In the genomic region with DNA sequence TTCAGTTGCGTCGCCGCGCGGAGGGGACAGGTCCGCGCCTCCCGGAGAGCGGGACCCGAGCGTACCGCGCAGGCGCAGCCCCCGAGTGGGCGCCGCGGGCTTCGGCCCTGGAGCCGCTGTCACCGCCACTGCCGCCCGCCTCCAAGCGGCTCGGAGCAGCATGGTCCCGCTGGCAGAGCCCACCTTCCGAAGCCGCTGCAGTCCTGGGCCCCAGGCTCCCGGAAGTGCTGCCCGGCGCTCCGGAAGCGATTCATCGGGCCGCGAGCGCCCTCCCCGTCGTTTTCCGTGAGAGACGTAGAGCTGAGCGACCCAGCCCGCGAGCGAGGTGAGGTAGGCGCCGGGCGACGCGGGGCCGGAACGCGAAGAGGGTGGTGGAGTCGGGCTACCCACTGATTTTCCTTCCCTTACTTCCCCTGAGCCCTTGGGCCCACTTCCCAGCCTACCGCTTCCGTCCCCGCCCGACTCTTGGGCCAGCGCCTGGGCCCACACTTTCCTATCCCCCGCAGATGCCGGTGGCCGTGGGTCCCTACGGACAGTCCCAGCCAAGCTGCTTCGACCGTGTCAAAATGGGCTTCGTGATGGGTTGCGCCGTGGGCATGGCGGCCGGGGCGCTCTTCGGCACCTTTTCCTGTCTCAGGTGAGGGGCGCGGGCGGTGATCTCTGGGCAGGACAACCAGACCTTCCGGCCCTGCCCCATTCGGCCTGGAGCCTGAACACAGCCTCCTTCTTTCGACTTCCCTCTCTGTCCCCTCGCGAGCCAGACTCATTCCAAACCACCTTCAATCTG, we compare ENCODE assay signal across 8 cellular contexts. TPM values are rescaled to one million over a fixed set of nuclear protein-coding genes. Genes with fewer than 3 reads are reported as not detected.
A peak's percentile ranks its signal among the peaks of the same experiment; 100 is the strongest.
DNase-seq lines count a peak whose midpoint lies in the region; ATAC-seq and TF ChIP-seq lines count a peak whose summit lies in the region.

A gene (minus strand): TSS at position 226 of the 787 bp plus-strand sequence. CDS start 64 bp downstream, at position 162.
A gene (plus strand): TSS at position 279 of the 787 bp plus-strand sequence. CDS start 228 bp downstream, at position 507.

- H3K4me3 Mint-ChIP-seq in T-helper 17 cell = peak within 1 kb of the TSS; percentile 99

- peaks cover 35% of the 10 kb centered on the region for H3K4me1 Mint-ChIP-seq in T-helper 17 cell

- DNase-seq in NCI-H1436 treated with DMSO at 0.1 percent for 48 hours (lab: John Stamatoyannopoulos, UW) = peak; percentile 25
- DNase-seq in T-helper 17 cell = peak; percentile 78 to 83 (median 82)
- DNase-seq in amygdala (lab: John Stamatoyannopoulos, UW) = peak; percentile 18 to 90 (median 73)
- DNase-seq in left ventricle myocardium superior = peak; percentile 93
- DNase-seq in psoas muscle = peak; percentile 89 to 94

- H3K27ac ChIP-seq in psoas muscle (peak within 1 kb of the TSS; percentile 95), urinary bladder (ENCODE audit: low read depth) (peak within 1 kb of the TSS; percentile 84)

- H3K36me3 Mint-ChIP-seq in T-helper 17 cell (ENCODE audit: low read depth) = peaks cover 10% of the 10 kb centered on the region

- H3K36me3 ChIP-seq in psoas muscle (ENCODE audit: insufficient read depth in 1 of 2, low read depth in 1 of 2) = peaks cover 6 to 65% of the 10 kb centered on the region in 2 donors
- H3K36me3 ChIP-seq in urinary bladder (ENCODE audit: insufficient read depth) = no peaks in the 10 kb centered on the region

- TF ChIP-seq CTCF in GM12872 (IDR thresholded peaks at IDR 0.05; ENCODE audit: insufficient read depth, low read depth, low read length) (peak; percentile 22; the same call in 1 of the 3 replicates), psoas muscle (IDR thresholded peaks at IDR 0.05) (peak; percentile 16)

- intact Hi-C loops in left ventricle myocardium superior (cut with micrococcal nuclease) = no loop called here
- intact Hi-C loops in psoas muscle (cut with DNase I) = loop anchor here in 1 of 2 donors (10.0 kb wide), 1 partner anchor 95 kb away; no protein-coding TSS in a partner anchor

- H3K4me1 ChIP-seq in psoas muscle = peaks cover 35% of the 10 kb centered on the region
- H3K4me1 ChIP-seq in urinary bladder (ENCODE audit: insufficient read depth) = no peaks in the 10 kb centered on the region

- peak within 1 kb of the TSS; percentile 94 for H3K4me3 ChIP-seq in psoas muscle
- peak within 1 kb of the TSS; percentile 85 for H3K4me3 ChIP-seq in urinary bladder (ENCODE audit: low read depth, low read length)

- 0% methylated on average over 69 to 80 of the region's 80 CpGs for WGBS in psoas muscle, 3 donors
- WGBS in urinary bladder = under 1% methylated on average over 80 of the region's 80 CpGs

- no peaks in the 10 kb centered on the region for H3K27me3 Mint-ChIP-seq in T-helper 17 cell

- ATAC-seq in HG02763 (IDR thresholded peaks at IDR 0.05; ENCODE audit: unreplicated experiment) (peak; percentile 65), T-helper 17 cell (peak; percentile 88), left ventricle myocardium superior (peak; percentile 94), psoas muscle (peak; percentile 88 to 91 (median 90))

- no peaks in the 10 kb centered on the region for H3K27me3 ChIP-seq in psoas muscle (ENCODE audit: insufficient read depth in 3 of 3, low read length in 2 of 3)

- H3K9me3 ChIP-seq in T-helper 17 cell (ENCODE audit: control insufficient read depth, low read length, poor library complexity, severe bottlenecking) (no peaks in the 10 kb centered on the region), psoas muscle (no peaks in the 10 kb centered on the region)

- H3K27ac Mint-ChIP-seq in T-helper 17 cell = peak within 1 kb of the TSS; percentile 97

RNA-seq across cellular contexts. Expression of the first gene that starts in this region (rescaled TPM):
- total RNA-seq in T-helper 17 cell (10 to 100 TPM; 16.8 to 19.4 TPM), left ventricle myocardium superior (60.4 TPM), psoas muscle (10 to 100 TPM; 23.6 to 45.0 (median 40.3) TPM), urinary bladder (16.9 TPM)
- polyA plus RNA-seq in psoas muscle (10 to 100 TPM; 19.8 to 35.2 (median 26.1) TPM), urinary bladder (33.4 TPM)

RNA-seq across cellular contexts. Expression of the second gene that starts in this region (rescaled TPM):
- 10 to 100 TPM; 35.1 to 37.6 TPM for total RNA-seq in T-helper 17 cell
- total RNA-seq in left ventricle myocardium superior = 180 TPM
- 100 to 1,000 TPM; 133 to 172 (median 143) TPM for total RNA-seq in psoas muscle
- polyA plus RNA-seq in psoas muscle = 100 to 1,000 TPM; 253 to 379 (median 323) TPM
- 78.8 TPM for total RNA-seq in urinary bladder
- polyA plus RNA-seq in urinary bladder = 252 TPM

Comparison
In these comparisons a context has a peak if more than half of its experiments do, and no peak if none do; other contexts are left out.
1. Peak in every context shown above with its lines: DNase-seq, ATAC-seq, H3K4me3 ChIP-seq and H3K27ac ChIP-seq.
2. DNase-seq: peak in every context shown above with its lines; median percentile 93 in left ventricle myocardium superior; 92 in psoas muscle; 82 in T-helper 17 cell; 73 in amygdala; 25 in NCI-H1436 treated with DMSO at 0.1 percent for 48 hours.